In genomic region chrX:118047446-118048186, GRCh38 we compare ENCODE assay signal across 27 cellular contexts.
DNase-seq lines count a peak whose midpoint lies in the region; ATAC-seq, FAIRE-seq and TF ChIP-seq lines count a peak whose summit lies in the region.
"Had no signal": no experiment of that assay in that cellular context is flagged by ENCODE, and none has a peak within 500 bp of the region (broad histone marks: within the 10 kb centered on the region; RNA-seq: fewer than 3 reads in every experiment).

No MANE protein-coding gene starts in this region.

- TF ChIP-seq POLR2A in GM12878 (IDR thresholded peaks at IDR 0.05; ENCODE audit: low read depth, low read length) = no peak

- DNase-seq in GM12878 (ENCODE audit: low read depth, low spot score) (no peak), HuH-7.5 (ENCODE audit: low spot score) (no peak), posterior cingulate gyrus (no peak)
- DNase-seq: activated CD4-positive, alpha-beta T cell treated with anti-CD3 and anti-CD28 coated beads for 1 hour; activated CD8-positive, alpha-beta memory T cell treated with anti-CD3 and anti-CD28 coated beads, Interleukin-2, amount 50 U/mL, for 48 hours; activated CD8-positive, alpha-beta T cell treated with anti-CD3 and anti-CD28 coated beads for 36 hours; activated naive CD4-positive, alpha-beta T cell treated with Interleukin-2 at 50 U/mL for 16 hours; dermis blood vessel endothelial cell; EL; endodermal cell; IMR-90; NCI-H2029; NCI-H2227 treated with DMSO at 0.1 percent for 48 hours; NCI-H526 treated with DMSO at 0.1 percent for 48 hours; Right ventricle myocardium superior had no signal

- FAIRE-seq in GM12878 (lab: Jason Lieb, UNC) = no peak
- FAIRE-seq: H1, islet of Langerhans had no signal

- peak; percentile 67 for ATAC-seq in GM18511 (IDR thresholded peaks at IDR 0.05; ENCODE audit: unreplicated experiment)
- ATAC-seq in GM21360 (IDR thresholded peaks at IDR 0.05; ENCODE audit: unreplicated experiment) = peak; percentile 55
- peak; percentile 59 for ATAC-seq in HG03378 (IDR thresholded peaks at IDR 0.05; ENCODE audit: unreplicated experiment)
- peak; percentile 88 for ATAC-seq in GM12878
- ATAC-seq in HG03460 (IDR thresholded peaks at IDR 0.05; ENCODE audit: unreplicated experiment) = no peak
- ATAC-seq: activated CD8-positive, alpha-beta T cell treated with anti-CD3 and anti-CD28 coated beads for 36 hours; esophagus mucosa; left lobe of liver; Panc1; SK-N-SH treated with all-trans-retinoic acid at 6 μM for 48 hours; stimulated activated memory B cell treated with anti-CD40 and anti-IgM and Interleukin-4, amounts not matched to agents 10 μg/mL and 1 μg/mL and 100 μg/mL, for 72 hours had no signal

- no peaks in the 10 kb centered on the region for H3K4me1 ChIP-seq in GM12878 (ENCODE audit: control insufficient read depth, insufficient read depth, low read length)
- H3K4me1 ChIP-seq: BLaER1 treated with 17β-estradiol and CSF1 and Interleukin-3, amounts not matched to agents 10 nM and 100 nM had no signal

- WGBS in GM12878 (ENCODE audit: insufficient coverage, insufficient replicate concordance, low lambda C conversion rate, missing lambda C conversion rate) = 19% methylated on average over 4 of the region's 4 CpGs

- H3K9ac ChIP-seq in GM12878 (ENCODE audit: control insufficient read depth, insufficient read depth, low read length) = no peak overlapping the region
- H3K9ac ChIP-seq: BLaER1 treated with 17β-estradiol and CSF1 and Interleukin-3, amounts not matched to agents 10 nM and 100 nM had no signal

- POLR2A ChIA-PET in GM12878 (lab: Charles Lee) = no interaction called here

- RAD21 ChIA-PET in GM12878 (lab: Charles Lee; ENCODE audit: unreplicated experiment) = interaction anchor here (1.6 kb wide), 1 partner anchor 16 kb away, joined by 5 read pairs; no protein-coding TSS in a partner anchor

- no peak overlapping the region for H3K4me3 ChIP-seq in GM12878
- H3K4me3 ChIP-seq: BLaER1 treated with 17β-estradiol and CSF1 and Interleukin-3, amounts not matched to agents 10 nM and 100 nM had no signal

- BruUV-seq in GM12878 (replicated peaks; lab: Mats Ljungman, UMichigan) = no TSS peak

- H4K20me1 ChIP-seq in GM12878 (ENCODE audit: control insufficient read depth, insufficient read depth) = no peaks in the 10 kb centered on the region
- H4K20me1 ChIP-seq: BLaER1 treated with 17β-estradiol and CSF1 and Interleukin-3, amounts not matched to agents 10 nM and 100 nM had no signal

- intact Hi-C loops in GM12878 (cut with micrococcal nuclease; ENCODE audit: unreplicated experiment) = no loop called here
- intact Hi-C loops in posterior cingulate gyrus (cut with DNase I) = no loop called here

- no peaks in the 10 kb centered on the region; the same call in 2 of the 3 replicates for H3K9me3 ChIP-seq in GM12878 (replicated peaks; ENCODE audit: control insufficient read depth, insufficient read depth, low read length)

- TF ChIP-seq EP300 in GM12878 (IDR thresholded peaks at IDR 0.05; ENCODE audit: borderline replicate concordance in 1 of 2, control insufficient read depth in 1 of 2, low read depth in 2 of 2, low read length in 2 of 2) = no peak

- H3K27me3 ChIP-seq in GM12878 (replicated peaks in 1 of 2; ENCODE audit: control insufficient read depth in 2 of 2, insufficient read depth in 2 of 2, low read length in 1 of 2) = no peaks in the 10 kb centered on the region
- H3K27me3 ChIP-seq: BLaER1 treated with 17β-estradiol and CSF1 and Interleukin-3, amounts not matched to agents 10 nM and 100 nM had no signal

- H3K36me3 ChIP-seq in GM12878 (ENCODE audit: control insufficient read depth in 2 of 2, insufficient read depth in 2 of 2, low read length in 1 of 2) = no peaks in the 10 kb centered on the region
- H3K36me3 ChIP-seq: BLaER1 treated with 17β-estradiol and CSF1 and Interleukin-3, amounts not matched to agents 10 nM and 100 nM had no signal

- in situ Hi-C loops in GM12878 (cut with MboI) = no loop called here

- SMC1A ChIA-PET in GM12878 (lab: Charles Lee; ENCODE audit: uncharacterized antibody, unreplicated experiment) = no interaction called here

- no peaks in the 10 kb centered on the region for H3K79me2 ChIP-seq in GM12878 (ENCODE audit: control insufficient read depth, insufficient read depth, low read length)

- CTCF ChIA-PET in GM12878 (lab: Yijun Ruan, JAX) = no interaction called here

- H3K27ac ChIP-seq in GM12878 (ENCODE audit: control insufficient read depth, insufficient read depth) = no peak overlapping the region
- H3K27ac ChIP-seq: BLaER1 treated with 17β-estradiol and CSF1 and Interleukin-3, amounts not matched to agents 10 nM and 100 nM had no signal

- no peak overlapping the region for H2AFZ ChIP-seq in GM12878 (ENCODE audit: control insufficient read depth, low read depth, low read length)

- no peak for TF ChIP-seq RAD21 in GM12878 (IDR thresholded peaks at IDR 0.05; ENCODE audit: insufficient read depth, low read depth, low read length)

- TF ChIP-seq CTCF in GM12878 (IDR thresholded peaks at IDR 0.05 in 2 of 3, conservative IDR thresholded peaks at IDR 0.05 in 1 of 3; ENCODE audit: control insufficient read depth in 2 of 3, extremely low read depth in 1 of 3, insufficient read depth in 1 of 3, low read depth in 3 of 3, low read length in 3 of 3) = no peak

- no peak overlapping the region for H3K4me2 ChIP-seq in GM12878 (ENCODE audit: control insufficient read depth, insufficient read depth)
- H3K4me2 ChIP-seq: BLaER1 treated with 17β-estradiol and CSF1 and Interleukin-3, amounts not matched to agents 10 nM and 100 nM had no signal

TF ChIP-seq in GM12878, 131 proteins besides CTCF, POLR2A, EP300 and RAD21:
- TF ChIP-seq NBN (IDR thresholded peaks at IDR 0.05) (no peak), MTA2 (IDR thresholded peaks at IDR 0.05; ENCODE audit: low read depth) (peak; percentile 71; the same call in 1 of the 2 replicates), SPI1 (IDR thresholded peaks at IDR 0.05; ENCODE audit: borderline replicate concordance, insufficient read depth, low read depth, low read length) (peak; percentile 38; the same call in 1 of the 2 replicates)
